8 cellular contexts compared by ENCODE assay signal in genomic region chr1:27366113-27366410, GRCh38. TPM values are rescaled to one million over a fixed set of nuclear protein-coding genes. Genes with fewer than 3 reads are reported as not detected.
A peak's percentile ranks its signal among the peaks of the same experiment; 100 is the strongest.
DNase-seq lines count a peak whose midpoint lies in the region; ATAC-seq and TF ChIP-seq lines count a peak whose summit lies in the region.

No MANE protein-coding gene starts in this region.

- H4K20me1 ChIP-seq in MM.1S (ENCODE audit: insufficient read depth, low read length), result no peaks in the 10 kb centered on the region

- H3K27ac ChIP-seq in MM.1S (ENCODE audit: low read length), result no peak overlapping the region
- peak overlapping the region; percentile 56 for H3K27ac ChIP-seq in angular gyrus (ENCODE audit: low read depth, low read length)
- peak overlapping the region; percentile 99 for H3K27ac ChIP-seq in vagina

- H3K9me3 ChIP-seq in MM.1S (replicated peaks; ENCODE audit: insufficient read depth, low read length) (no peaks in the 10 kb centered on the region), vagina (no peaks in the 10 kb centered on the region)

- peaks cover 3% of the 10 kb centered on the region; the same call in 1 of the 2 replicates for H3F3A ChIP-seq in MM.1S (ENCODE audit: insufficient read depth, low read length)

- H3K27me3 ChIP-seq in MM.1S (replicated peaks; ENCODE audit: insufficient read depth, low read length) (no peaks in the 10 kb centered on the region), vagina (no peaks in the 10 kb centered on the region)

- no peaks in the 10 kb centered on the region for H3K79me2 ChIP-seq in MM.1S (ENCODE audit: low read length)

- ATAC-seq in GM19397 (IDR thresholded peaks at IDR 0.05; ENCODE audit: unreplicated experiment), result peak; percentile 48
- ATAC-seq in left ventricle myocardium superior, result peak; percentile 75

- H3K4me2 ChIP-seq in MM.1S (ENCODE audit: low read depth, low read length), result peak overlapping the region; percentile 99

- H3K36me3 ChIP-seq in MM.1S (replicated peaks; ENCODE audit: insufficient read depth, low read length) (no peaks in the 10 kb centered on the region), vagina (peaks cover 0 to 34% of the 10 kb centered on the region in 2 donors)

- DNase-seq in AG08395 (ENCODE audit: low spot score) (peak; percentile 71), MM.1S (peak; percentile 68), T-helper 1 cell (peak; percentile 53 to 75 (median 57)), left ventricle myocardium superior (peak; percentile 96), posterior vena cava (ENCODE audit: low spot score) (peak; percentile 97), vagina (ENCODE audit: extremely low spot score in 2 of 2) (no peak)

- H2AFZ ChIP-seq in MM.1S (ENCODE audit: low read length), result peak overlapping the region; percentile 95

- H3K9me2 ChIP-seq in MM.1S (replicated peaks; ENCODE audit: insufficient read depth, low read length), result no peaks in the 10 kb centered on the region

- H3K4me1 ChIP-seq in MM.1S (ENCODE audit: low read length) (peaks cover 8% of the 10 kb centered on the region), vagina (peaks cover 51% of the 10 kb centered on the region)

- TF ChIP-seq CTCF in MM.1S (IDR thresholded peaks at IDR 0.05; ENCODE audit: low read length), result no peak
- TF ChIP-seq CTCF in vagina (IDR thresholded peaks at IDR 0.05), result no peak

- intact Hi-C loops in left ventricle myocardium superior (cut with micrococcal nuclease), result no loop called here
- intact Hi-C loops in posterior vena cava (cut with DNase I), result no loop called here
- intact Hi-C loops in vagina (cut with DNase I), result no loop called here

- no peak for TF ChIP-seq POLR2A in vagina (IDR thresholded peaks at IDR 0.05)

- peak overlapping the region; percentile 46; the same call in 1 of the 2 replicates for H3K9ac ChIP-seq in MM.1S (ENCODE audit: low read length)

- H3K4me3 ChIP-seq in MM.1S (ENCODE audit: low read length) (peak overlapping the region; percentile 79), vagina (peak overlapping the region; percentile 75 to 97)

RNA-seq across cellular contexts. Expression of gene MAP3K6, which starts 0.7 kb away (rescaled TPM):
- total RNA-seq in left ventricle myocardium superior (46.6 TPM), posterior vena cava (10 to 100 TPM; 72.8 to 94.3 TPM), vagina (149 TPM)

RNA-seq across cellular contexts. Expression of gene FCN3, which starts 8.6 kb away (rescaled TPM):
- total RNA-seq in left ventricle myocardium superior (19.3 TPM), posterior vena cava (10 to 100 TPM; 10.4 to 11.6 TPM), vagina (1.7 TPM)

RNA-seq across cellular contexts. Expression of gene CD164L2, which starts 17.1 kb away (rescaled TPM):
- total RNA-seq in left ventricle myocardium superior (not detected), posterior vena cava (not detected), vagina (7.6 TPM)

RNA-seq across cellular contexts. Expression of gene SYTL1, which starts 24.2 kb away (rescaled TPM):
- 1.1 TPM for total RNA-seq in left ventricle myocardium superior
- 1 to 10 TPM; 1.6 to 1.9 TPM for total RNA-seq in posterior vena cava
- 56.2 TPM for total RNA-seq in vagina

RNA-seq across cellular contexts. Expression of gene GPR3, which starts 26.4 kb away (rescaled TPM):
- total RNA-seq in left ventricle myocardium superior (0.12 TPM), posterior vena cava (1 to 10 TPM in 1 of 2 donors, under 1 TPM in 1; 0.37 to 1.2 TPM), vagina (0.74 TPM)

Comparison
In these comparisons a context has a peak if more than half of its experiments do, and no peak if none do; other contexts are left out.
1. DNase-seq: peak in AG08395 (single experiment), MM.1S (single experiment), T-helper 1 cell (5 of 5), left ventricle myocardium superior (single experiment) and posterior vena cava (single experiment); none in vagina (0 of 2).